18 cellular contexts compared by ENCODE assay signal in the genomic region with DNA sequence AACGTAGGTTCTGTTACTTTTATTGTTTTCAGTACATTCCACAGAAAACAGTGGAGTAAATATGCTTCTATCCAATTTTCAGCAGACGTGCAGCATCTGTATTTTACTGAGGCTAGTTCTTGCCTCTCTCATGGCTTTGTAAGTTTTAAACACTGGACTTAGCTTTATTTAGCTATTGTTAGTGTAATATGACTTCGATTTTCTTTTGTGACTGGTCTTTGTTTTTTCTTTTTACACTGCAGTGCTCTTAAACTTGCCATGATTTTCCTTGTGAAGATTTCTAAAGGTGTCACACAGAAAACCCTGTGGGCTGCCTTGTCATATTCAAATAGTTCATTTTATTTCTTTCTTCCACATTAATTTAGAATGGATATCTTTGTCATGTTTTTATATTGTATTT.
DNase-seq lines count a peak whose midpoint lies in the region; ATAC-seq and TF ChIP-seq lines count a peak whose summit lies in the region.
"Had no signal": no experiment of that assay in that cellular context is flagged by ENCODE, and none has a peak within 500 bp of the region (broad histone marks: within the 10 kb centered on the region; RNA-seq: fewer than 3 reads in every experiment).

No MANE protein-coding gene starts in this region.

- H3K79me2 ChIP-seq in GM23248 (ENCODE audit: insufficient read depth) (no peaks in the 10 kb centered on the region), OCI-LY1 (ENCODE audit: insufficient read depth, low read length) (no peaks in the 10 kb centered on the region)

- no peak overlapping the region for H2BK120ac ChIP-seq in neuronal stem cell (ENCODE audit: low read depth, low read length)

- intact Hi-C loops in thyroid gland (cut with DNase I), result no loop called here

- ATAC-seq in GM18867 (IDR thresholded peaks at IDR 0.05; ENCODE audit: unreplicated experiment) (no peak), HG03469 (IDR thresholded peaks at IDR 0.05; ENCODE audit: unreplicated experiment) (no peak)
- ATAC-seq: CD8-positive, alpha-beta T cell; GM23338; HCT116 had no signal

- H3K14ac ChIP-seq in neuronal stem cell (ENCODE audit: low read length), result no peak overlapping the region

- H2BK5ac ChIP-seq in neuronal stem cell (ENCODE audit: low read length), result no peak overlapping the region

- no peak overlapping the region for H3K9ac ChIP-seq in GM23248
- no peak overlapping the region; the same call in 1 of the 2 replicates for H3K9ac ChIP-seq in OCI-LY1 (ENCODE audit: low read length)
- no peak overlapping the region for H3K9ac ChIP-seq in neuronal stem cell (ENCODE audit: low read depth, low read length, poor library complexity)
- H3K9ac ChIP-seq: BLaER1 had no signal

- H3K4me3 ChIP-seq in GM23248 (no peak overlapping the region), OCI-LY1 (ENCODE audit: low read depth, low read length, poor library complexity, severe bottlenecking) (no peak overlapping the region), neuronal stem cell (ENCODE audit: low read length in 2 of 2) (no peak overlapping the region), thyroid gland (replicated peaks in 1 of 3) (no peak overlapping the region)
- H3K4me3 ChIP-seq: BLaER1, GM23338 had no signal

- no peak for TF ChIP-seq POLR2A in thyroid gland (IDR thresholded peaks at IDR 0.05)

- no peak overlapping the region for H2BK15ac ChIP-seq in neuronal stem cell (ENCODE audit: low read length)

- WGBS in GM23248 (ENCODE audit: low coverage in 1 of 2, low lambda C conversion rate in 2 of 2, missing lambda C conversion rate in 2 of 2), 2 experiments, result 71 to 77% methylated on average over 3 of the region's 3 CpGs
- WGBS in neuronal stem cell (ENCODE audit: extremely low coverage in 2 of 2, insufficient read length in 2 of 2, insufficient replicate concordance in 1 of 2), 2 donors, result no CpG with 5 or more reads among the region's 3 CpGs
- 64 to 66% methylated on average over 3 of the region's 3 CpGs for WGBS in thyroid gland, 2 donors

- no peaks in the 10 kb centered on the region for H3F3A ChIP-seq in GM23248 (ENCODE audit: insufficient read depth)
- H3F3A ChIP-seq in OCI-LY1 (ENCODE audit: insufficient read depth, low read length), result no peaks in the 10 kb centered on the region; the same call in 1 of the 2 replicates

- peak overlapping the region; percentile 34 for H2AFZ ChIP-seq in GM23248
- peak overlapping the region; percentile 100 for H2AFZ ChIP-seq in OCI-LY1 (ENCODE audit: low read length)
- H2AFZ ChIP-seq in neuronal stem cell (ENCODE audit: low read length), result peak overlapping the region; percentile 67

- no peak overlapping the region for H2BK12ac ChIP-seq in neuronal stem cell (ENCODE audit: low read length)

- no peaks in the 10 kb centered on the region for H3K9me2 ChIP-seq in GM23248 (ENCODE audit: insufficient read depth)
- H3K9me2 ChIP-seq in OCI-LY1 (ENCODE audit: low read depth, low read length), result no peaks in the 10 kb centered on the region

- H3K4ac ChIP-seq in neuronal stem cell (ENCODE audit: low read length), result no peak overlapping the region

- H4K20me1 ChIP-seq in GM23248 (ENCODE audit: insufficient read depth) (no peaks in the 10 kb centered on the region), OCI-LY1 (ENCODE audit: insufficient read depth, low read length) (no peaks in the 10 kb centered on the region)
- H4K20me1 ChIP-seq: BLaER1 had no signal

- no peaks in the 10 kb centered on the region for H3K27me3 ChIP-seq in GM23248 (replicated peaks; ENCODE audit: insufficient read depth)
- H3K27me3 ChIP-seq in OCI-LY1 (ENCODE audit: insufficient read depth, low read length), result no peaks in the 10 kb centered on the region
- no peaks in the 10 kb centered on the region for H3K27me3 ChIP-seq in neuronal stem cell (ENCODE audit: control insufficient read depth in 3 of 3, insufficient read depth in 3 of 3, low read depth in 1 of 3, low read length in 3 of 3)
- H3K27me3 ChIP-seq in thyroid gland, result no peaks in the 10 kb centered on the region
- H3K27me3 ChIP-seq: BLaER1 had no signal

- TF ChIP-seq CTCF in OCI-LY1 (IDR thresholded peaks at IDR 0.05; ENCODE audit: low read length) (no peak), thyroid gland (IDR thresholded peaks at IDR 0.05) (no peak)

- in situ Hi-C loops in GM23248 (cut with MboI), result no loop called here

- H3K79me1 ChIP-seq in neuronal stem cell (ENCODE audit: low read depth, low read length), result no peaks in the 10 kb centered on the region

- H4K91ac ChIP-seq in neuronal stem cell (ENCODE audit: low read depth, low read length, poor library complexity), result no peak overlapping the region

- H2AK5ac ChIP-seq in neuronal stem cell (ENCODE audit: low read depth, low read length), result no peak overlapping the region

- H4K8ac ChIP-seq in neuronal stem cell (ENCODE audit: low read depth, low read length), result no peak overlapping the region

- H3K4me2 ChIP-seq in GM23248 (ENCODE audit: unreplicated experiment) (no peak overlapping the region), OCI-LY1 (ENCODE audit: low read length) (peak overlapping the region; percentile 59; the same call in 1 of the 2 replicates), neuronal stem cell (ENCODE audit: insufficient read depth, low read length, poor library complexity, severe bottlenecking) (no peak overlapping the region)
- H3K4me2 ChIP-seq: BLaER1, GM23338 had no signal

- H3K27ac ChIP-seq in GM23248, result no peak overlapping the region
- H3K27ac ChIP-seq in OCI-LY1 (ENCODE audit: low read depth, low read length, poor library complexity, severe bottlenecking), result peak overlapping the region; percentile 68
- no peak overlapping the region for H3K27ac ChIP-seq in neuronal stem cell (replicated peaks; ENCODE audit: low read length)
- H3K27ac ChIP-seq in thyroid gland, result peak overlapping the region; percentile 16 to 54 (median 31)
- H3K27ac ChIP-seq: BLaER1, C4-2B had no signal

- H3K18ac ChIP-seq in neuronal stem cell (ENCODE audit: low read length), result no peak overlapping the region

- H3K9me3 ChIP-seq in GM23248 (ENCODE audit: low read depth) (no peaks in the 10 kb centered on the region), OCI-LY1 (ENCODE audit: low read length) (no peaks in the 10 kb centered on the region), neuronal stem cell (replicated peaks in 1 of 2; ENCODE audit: control insufficient read depth in 2 of 2, insufficient read depth in 1 of 2, low read depth in 1 of 2, low read length in 2 of 2) (no peaks in the 10 kb centered on the region), thyroid gland (no peaks in the 10 kb centered on the region)
- H3K9me3 ChIP-seq: BLaER1 had no signal

- H3K4me1 ChIP-seq in GM23248 (ENCODE audit: insufficient read depth), result no peaks in the 10 kb centered on the region
- H3K4me1 ChIP-seq in OCI-LY1 (ENCODE audit: insufficient read depth, low read length, severe bottlenecking), result peaks cover 23% of the 10 kb centered on the region
- H3K4me1 ChIP-seq in neuronal stem cell (ENCODE audit: control insufficient read depth in 2 of 2, insufficient read depth in 1 of 2, low read depth in 1 of 2, low read length in 2 of 2), result peaks cover 0 to 3% of the 10 kb centered on the region in 2 donors
- H3K4me1 ChIP-seq in thyroid gland, result peaks cover 0 to 7% of the 10 kb centered on the region in 2 donors
- H3K4me1 ChIP-seq: BLaER1 had no signal

- H3K36me3 ChIP-seq in GM23248 (ENCODE audit: low read depth) (no peaks in the 10 kb centered on the region; the same call in 1 of the 2 replicates), OCI-LY1 (ENCODE audit: insufficient read depth, low read length) (no peaks in the 10 kb centered on the region), neuronal stem cell (replicated peaks in 1 of 2; ENCODE audit: control insufficient read depth in 2 of 2, insufficient read depth in 2 of 2, low read length in 2 of 2) (no peaks in the 10 kb centered on the region), thyroid gland (no peaks in the 10 kb centered on the region)
- H3K36me3 ChIP-seq: BLaER1 had no signal

- H3K23ac ChIP-seq in neuronal stem cell (ENCODE audit: low read depth, low read length, poor library complexity), result no peak overlapping the region

- DNase-seq in GM23248, result no peak
- no peak for DNase-seq in neuronal stem cell (ENCODE audit: low spot score)
- DNase-seq in thyroid gland, result no peak
- DNase-seq in stimulated activated CD4-positive, alpha-beta T cell treated with anti-CD3 and anti-CD28 coated beads, Interleukin-1b, Interleukin-23, amount 100 ng/mL, for 48 hours, result no peak
- DNase-seq: CD4-positive, CD25-positive, alpha-beta regulatory T cell; CD8-positive, alpha-beta T cell; DMS 273 treated with DMSO at 0.1 percent for 48 hours; DMS53; DMS79 treated with DMSO at 0.1 percent for 48 hours; GF-D8; H9 had no signal

Comparison
In these comparisons a context has a peak if more than half of its experiments do, and no peak if none do; other contexts are left out.
1. H2AFZ ChIP-seq: peak in every context shown above with its lines; median percentile 100 in OCI-LY1; 67 in neuronal stem cell; 34 in GM23248.
2. H3K27ac ChIP-seq: peak in OCI-LY1 (single experiment) and thyroid gland (3 of 3); none in GM23248 (single experiment) and neuronal stem cell (single experiment).